Comparison of ENCODE assay signal across 8 cellular contexts in genomic region chr6:155314092-155314772, GRCh38. TPM values are rescaled to one million over a fixed set of nuclear protein-coding genes. Genes with fewer than 3 reads are reported as not detected.
DNase-seq lines count a peak whose midpoint lies in the region; ATAC-seq and TF ChIP-seq lines count a peak whose summit lies in the region.

TFB1M (minus strand) TSS chr6:155314484; CDS start chr6:155314428, 56 bp downstream.

- H3K27me3 Mint-ChIP-seq in endothelial cell (ENCODE audit: unreplicated experiment), result no peaks in the 10 kb centered on the region
- no peaks in the 10 kb centered on the region for H3K27me3 Mint-ChIP-seq in mesothelial cell of epicardium (ENCODE audit: low read depth)

- no peaks in the 10 kb centered on the region for H3K9me2 ChIP-seq in OCI-LY1 (ENCODE audit: low read depth, low read length)

- in situ Hi-C loops in Caki2 (cut with HindIII; ENCODE audit: low pct_unique_long_range_greater_than_20kb, low sequenced_read_pairs), result no loop called here

- H3K79me2 ChIP-seq in OCI-LY1 (ENCODE audit: insufficient read depth, low read length), result peaks cover 11% of the 10 kb centered on the region

- DNase-seq in Caki2 (ENCODE audit: low read depth) (peak; percentile 98), endothelial cell (ENCODE audit: low spot score) (peak; percentile 99), mesothelial cell of epicardium (ENCODE audit: low spot score in 2 of 2, unreplicated experiment in 2 of 2) (peak; percentile 94 to 97)
- peak; percentile 99 for DNase-seq in activated CD8-positive, alpha-beta memory T cell treated with anti-CD3 and anti-CD28 coated beads, Interleukin-2, amount 50 U/mL, for 48 hours
- DNase-seq in stimulated activated CD8-positive, alpha-beta memory T cell treated with anti-CD3 and anti-CD28 coated beads, Interleukin-15, amount 100 ng/mL, for 48 hours (ENCODE audit: low read depth in 2 of 2), result peak; percentile 98 to 100

- H3F3A ChIP-seq in OCI-LY1 (ENCODE audit: insufficient read depth, low read length), result no peaks in the 10 kb centered on the region

- H3K27me3 ChIP-seq in HUES48 (ENCODE audit: control insufficient read depth, insufficient read depth, low read length), result no peaks in the 10 kb centered on the region
- H3K27me3 ChIP-seq in OCI-LY1 (ENCODE audit: insufficient read depth, low read length), result no peaks in the 10 kb centered on the region

- H3K4me3 ChIP-seq in HUES48 (ENCODE audit: low read depth, low read length), result peak within 1 kb of the TSS; percentile 92
- peak within 1 kb of the TSS; percentile 83 for H3K4me3 ChIP-seq in OCI-LY1 (ENCODE audit: low read depth, low read length, poor library complexity, severe bottlenecking)

- peaks cover 4% of the 10 kb centered on the region for H3K36me3 Mint-ChIP-seq in endothelial cell (ENCODE audit: low read depth, unreplicated experiment)
- peaks cover 2% of the 10 kb centered on the region for H3K36me3 Mint-ChIP-seq in mesothelial cell of epicardium

- no peaks in the 10 kb centered on the region for H4K20me1 ChIP-seq in OCI-LY1 (ENCODE audit: insufficient read depth, low read length)

- H3K9me3 Mint-ChIP-seq in endothelial cell (ENCODE audit: unreplicated experiment) (no peaks in the 10 kb centered on the region), mesothelial cell of epicardium (peaks cover 5% of the 10 kb centered on the region)

- H3K4me2 ChIP-seq in OCI-LY1 (ENCODE audit: low read length), result peak within 1 kb of the TSS; percentile 86

- H3K9ac ChIP-seq in HUES48 (ENCODE audit: low read depth, low read length) (peak within 1 kb of the TSS; percentile 90), OCI-LY1 (ENCODE audit: low read length) (peak within 1 kb of the TSS; percentile 93)

- H3K4me3 Mint-ChIP-seq in endothelial cell (ENCODE audit: unreplicated experiment) (peak within 1 kb of the TSS; percentile 99), mesothelial cell of epicardium (peak within 1 kb of the TSS; percentile 99)

- ATAC-seq in GM21390 (IDR thresholded peaks at IDR 0.05; ENCODE audit: unreplicated experiment), result peak; percentile 93

- H3K9me3 ChIP-seq in HUES48 (ENCODE audit: control insufficient read depth, insufficient read depth, low read length) (no peaks in the 10 kb centered on the region), OCI-LY1 (ENCODE audit: low read length) (no peaks in the 10 kb centered on the region)

- H3K27ac ChIP-seq in HUES48 (ENCODE audit: low read depth, low read length) (peak within 1 kb of the TSS; percentile 96), OCI-LY1 (ENCODE audit: low read depth, low read length, poor library complexity, severe bottlenecking) (peak within 1 kb of the TSS; percentile 94)

- no peak for TF ChIP-seq CTCF in OCI-LY1 (IDR thresholded peaks at IDR 0.05; ENCODE audit: low read length)
- no peak for TF ChIP-seq CTCF in endothelial cell (IDR thresholded peaks at IDR 0.05; ENCODE audit: unreplicated experiment)
- no peak for TF ChIP-seq CTCF in mesothelial cell of epicardium (IDR thresholded peaks at IDR 0.05; ENCODE audit: unreplicated experiment)

- H3K36me3 ChIP-seq in HUES48 (ENCODE audit: control insufficient read depth, insufficient read depth, low read length) (peaks cover 35% of the 10 kb centered on the region), OCI-LY1 (ENCODE audit: insufficient read depth, low read length) (peaks cover 36% of the 10 kb centered on the region)

- H2AFZ ChIP-seq in OCI-LY1 (ENCODE audit: low read length), result peak within 1 kb of the TSS; percentile 77

- H3K4me1 Mint-ChIP-seq in endothelial cell (ENCODE audit: unreplicated experiment) (no peaks in the 10 kb centered on the region), mesothelial cell of epicardium (peaks cover 28% of the 10 kb centered on the region)

- H3K4me1 ChIP-seq in HUES48 (ENCODE audit: control insufficient read depth, insufficient read depth, low read length), result peaks cover 8% of the 10 kb centered on the region
- peaks cover 27% of the 10 kb centered on the region for H3K4me1 ChIP-seq in OCI-LY1 (ENCODE audit: insufficient read depth, low read length, severe bottlenecking)

- H3K27ac Mint-ChIP-seq in endothelial cell (ENCODE audit: unreplicated experiment) (peak within 1 kb of the TSS; percentile 94), mesothelial cell of epicardium (peak within 1 kb of the TSS; percentile 97)

RNA-seq across cellular contexts. Expression of gene TFB1M, which starts in this region (rescaled TPM):
- 18.6 and 21.3 TPM in 2 replicates for total RNA-seq in Caki2 (2014; rRNA removed; shearing (Covaris generic); ENCODE audit: low replicate concordance)
- total RNA-seq in endothelial cell (ENCODE audit: unreplicated experiment) (25.9 TPM), mesothelial cell of epicardium (22.9 to 27.9 TPM (median 27.0 TPM) in 3 replicates)

Comparison
In these comparisons a context has a peak if more than half of its experiments do, and no peak if none do; other contexts are left out.
1. Peak in every context shown above with its lines: DNase-seq, ATAC-seq, H3K4me3 ChIP-seq and H3K27ac ChIP-seq.